ENCODE assay signal across 8 cellular contexts in the genomic region with DNA sequence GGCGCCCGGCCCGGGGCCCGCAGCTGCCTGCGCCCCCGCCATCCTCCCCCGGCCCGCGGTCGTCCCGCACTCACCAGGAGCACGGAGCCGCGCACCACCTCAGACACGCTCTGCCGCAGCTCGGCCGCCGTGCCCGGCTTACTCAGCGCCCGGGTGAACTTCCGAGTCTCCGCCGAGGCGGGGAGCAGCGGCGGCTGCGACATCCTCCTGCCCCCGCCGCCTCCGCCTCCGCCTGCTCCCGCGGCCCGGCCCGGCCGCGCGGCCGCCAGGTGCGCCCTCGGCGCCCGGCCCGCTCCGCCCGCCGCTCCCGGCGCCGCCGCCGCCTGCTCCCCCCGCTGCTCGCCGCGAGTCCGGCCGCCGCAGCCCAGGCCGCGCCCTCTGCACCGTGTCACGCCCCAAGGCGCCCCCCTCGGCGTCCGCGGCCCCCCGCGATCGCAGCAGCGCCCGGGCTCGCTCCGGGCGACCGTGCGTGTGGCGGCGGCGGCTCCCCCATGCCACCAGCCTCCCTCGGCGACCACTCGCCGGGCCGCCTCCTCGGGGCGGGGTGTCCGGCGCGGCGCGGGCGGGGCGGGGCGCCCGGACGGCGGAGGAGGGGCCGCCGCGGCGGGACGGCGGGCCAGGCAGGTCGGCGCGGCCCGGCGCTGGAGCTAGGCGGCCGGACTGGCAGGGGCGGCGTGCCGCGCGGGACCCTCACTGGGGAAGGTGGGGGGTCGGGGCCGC.
DNase-seq lines count a peak whose midpoint lies in the region; ATAC-seq and TF ChIP-seq lines count a peak whose summit lies in the region.

No MANE protein-coding gene starts in this region.

- WGBS in heart right ventricle, 2 donors, result 1% methylated on average over 35 to 118 of the region's 121 CpGs

- H3K9me3 ChIP-seq in BLaER1 treated with 17β-estradiol and CSF1 and Interleukin-3, amounts not matched to agents 10 nM and 100 nM (replicated peaks in 1 of 11), result no peaks in the 10 kb centered on the region
- H3K9me3 ChIP-seq in SJCRH30 (replicated peaks) (no peaks in the 10 kb centered on the region), heart right ventricle (no peaks in the 10 kb centered on the region), vagina (no peaks in the 10 kb centered on the region)

- no peaks in the 10 kb centered on the region for H3K36me3 Mint-ChIP-seq in activated naive CD8-positive, alpha-beta T cell
- no peaks in the 10 kb centered on the region for H3K36me3 Mint-ChIP-seq in progenitor cell of endocrine pancreas (ENCODE audit: insufficient read depth)

- peak overlapping the region; percentile 57 to 87 (median 76) for H3K4me3 ChIP-seq in BLaER1 treated with 17β-estradiol and CSF1 and Interleukin-3, amounts not matched to agents 10 nM and 100 nM
- H3K4me3 ChIP-seq in SJCRH30, result peak overlapping the region; percentile 69
- peak overlapping the region; percentile 69 to 94 (median 84) for H3K4me3 ChIP-seq in heart right ventricle
- H3K4me3 ChIP-seq in vagina, result peak overlapping the region; percentile 70 to 91

- intact Hi-C loops in heart right ventricle (cut with DNase I) (no loop called here), vagina (cut with DNase I) (no loop called here)

- H3K36me3 ChIP-seq in BLaER1 treated with 17β-estradiol and CSF1 and Interleukin-3, amounts not matched to agents 10 nM and 100 nM, result no peaks in the 10 kb centered on the region
- H3K36me3 ChIP-seq in SJCRH30 (no peaks in the 10 kb centered on the region), heart right ventricle (no peaks in the 10 kb centered on the region), vagina (no peaks in the 10 kb centered on the region)

- H3K9me3 Mint-ChIP-seq in activated naive CD8-positive, alpha-beta T cell (ENCODE audit: low read depth), result no peaks in the 10 kb centered on the region
- no peaks in the 10 kb centered on the region for H3K9me3 Mint-ChIP-seq in progenitor cell of endocrine pancreas (ENCODE audit: low read depth)

- peak in 1 of 9 donors; percentile 15 for TF ChIP-seq CTCF in heart right ventricle (IDR thresholded peaks at IDR 0.05)
- peak; percentile 18 for TF ChIP-seq CTCF in progenitor cell of endocrine pancreas (IDR thresholded peaks at IDR 0.05; ENCODE audit: unreplicated experiment)
- no peak for TF ChIP-seq CTCF in vagina (IDR thresholded peaks at IDR 0.05)

- H3K27ac ChIP-seq in BLaER1 treated with 17β-estradiol and CSF1 and Interleukin-3, amounts not matched to agents 10 nM and 100 nM, result peak overlapping the region in 10 of 11 experiments; percentile 9 to 96 (median 76); a peak in 19 of 22 replicates
- no peak overlapping the region for H3K27ac ChIP-seq in SJCRH30
- peak overlapping the region; percentile 91 to 97 (median 95) for H3K27ac ChIP-seq in heart right ventricle
- peak overlapping the region; percentile 98 for H3K27ac ChIP-seq in vagina

- TF ChIP-seq POLR2A in vagina (IDR thresholded peaks at IDR 0.05), result peak in 1 of 2 donors; percentile 45

- H3K4me2 ChIP-seq in BLaER1 treated with 17β-estradiol and CSF1 and Interleukin-3, amounts not matched to agents 10 nM and 100 nM, result peak overlapping the region; percentile 83 to 100 (median 96)

- peak overlapping the region; percentile 56 to 93 (median 78); a peak in 21 of 22 replicates for H3K9ac ChIP-seq in BLaER1 treated with 17β-estradiol and CSF1 and Interleukin-3, amounts not matched to agents 10 nM and 100 nM

- ATAC-seq in GM19324 (IDR thresholded peaks at IDR 0.05; ENCODE audit: low FRiP score, unreplicated experiment), result peak; percentile 58
- peak; percentile 49 for ATAC-seq in HG03439 (IDR thresholded peaks at IDR 0.05; ENCODE audit: unreplicated experiment)
- peak; percentile 9 to 74 (median 46) for ATAC-seq in heart right ventricle

- peaks cover 45% of the 10 kb centered on the region for H3K4me1 Mint-ChIP-seq in activated naive CD8-positive, alpha-beta T cell (ENCODE audit: low read depth)
- peaks cover 8% of the 10 kb centered on the region for H3K4me1 Mint-ChIP-seq in progenitor cell of endocrine pancreas (ENCODE audit: low read depth)

- peak overlapping the region; percentile 89 for H3K4me3 Mint-ChIP-seq in activated naive CD8-positive, alpha-beta T cell
- peak overlapping the region; percentile 75 for H3K4me3 Mint-ChIP-seq in progenitor cell of endocrine pancreas (ENCODE audit: low read depth)

- no peak overlapping the region for H3K27ac Mint-ChIP-seq in activated naive CD8-positive, alpha-beta T cell
- H3K27ac Mint-ChIP-seq in progenitor cell of endocrine pancreas, result no peak overlapping the region

- DNase-seq in SJCRH30 (peak; percentile 38 to 51), heart right ventricle (peak; percentile 32 to 58), progenitor cell of endocrine pancreas (ENCODE audit: low spot score, unreplicated experiment) (peak; percentile 55), vagina (ENCODE audit: extremely low spot score in 2 of 2) (no peak)

- no peaks in the 10 kb centered on the region for H3K27me3 Mint-ChIP-seq in activated naive CD8-positive, alpha-beta T cell
- H3K27me3 Mint-ChIP-seq in progenitor cell of endocrine pancreas, result peaks cover 31% of the 10 kb centered on the region

- H3K27me3 ChIP-seq in BLaER1 treated with 17β-estradiol and CSF1 and Interleukin-3, amounts not matched to agents 10 nM and 100 nM, result peaks cover 35 to 81% (median 39%) of the 10 kb centered on the region in 11 experiments
- H3K27me3 ChIP-seq in SJCRH30 (no peaks in the 10 kb centered on the region; the same call in 1 of the 2 replicates), heart right ventricle (peaks cover 0 to 90% (median 0%) of the 10 kb centered on the region in 7 donors), vagina (no peaks in the 10 kb centered on the region)

- H3K4me1 ChIP-seq in BLaER1 treated with 17β-estradiol and CSF1 and Interleukin-3, amounts not matched to agents 10 nM and 100 nM, result peaks cover 0 to 38% (median 27%) of the 10 kb centered on the region in 10 experiments; a peak in 14 of 20 replicates
- H3K4me1 ChIP-seq in SJCRH30, result 0 out of 2 replicates have a peak, but pooled peaks cover 4% of the 10 kb centered on the region
- H3K4me1 ChIP-seq in heart right ventricle, result peaks cover 6 to 32% (median 18%) of the 10 kb centered on the region in 9 donors
- H3K4me1 ChIP-seq in vagina, result peaks cover 25% of the 10 kb centered on the region

- peaks cover 0 to 42% (median 22%) of the 10 kb centered on the region in 11 experiments; a peak in 17 of 22 replicates for H4K20me1 ChIP-seq in BLaER1 treated with 17β-estradiol and CSF1 and Interleukin-3, amounts not matched to agents 10 nM and 100 nM

Comparison
In these comparisons a context has a peak if more than half of its experiments do, and no peak if none do; other contexts are left out.
1. DNase-seq: peak in SJCRH30 (2 of 2), heart right ventricle (2 of 2) and progenitor cell of endocrine pancreas (single experiment); none in vagina (0 of 2).
2. Peak in every context shown above with its lines, with median percentiles within 50 percentile points of each other: H3K4me3 ChIP-seq and ATAC-seq.